Comparison of ENCODE assay signal across 1 cellular context in genomic region chr3:50600841-50601591, GRCh38.
TF ChIP-seq lines count a peak whose summit lies in the region.

No MANE protein-coding gene starts in this region.

TF ChIP-seq in HepG2, 621 proteins besides CTCF, POLR2A, EP300 and RAD21 (continued from another document and continues in another):
- TF ChIP-seq ZBTB46 (CRISPR knock-in tag; IDR thresholded peaks at IDR 0.05; ENCODE audit: borderline replicate concordance) (no peak), RARA (CRISPR knock-in tag; IDR thresholded peaks at IDR 0.05) (peak; percentile 94), BCLAF1 (IDR thresholded peaks at IDR 0.05) (no peak), NR2F1 (CRISPR knock-in tag; IDR thresholded peaks at IDR 0.05) (peak in 1 of 2 experiments; percentile 62; a peak in 1 of 4 replicates), ZNF672 (CRISPR knock-in tag; IDR thresholded peaks at IDR 0.05) (no peak), MTF2 (CRISPR knock-in tag; IDR thresholded peaks at IDR 0.05; ENCODE audit: borderline replicate concordance) (no peak), FUBP1 (CRISPR knock-in tag; IDR thresholded peaks at IDR 0.05; ENCODE audit: borderline replicate concordance) (no peak), MTA3 (CRISPR knock-in tag; IDR thresholded peaks at IDR 0.05) (no peak), HNRNPH1 (optimal IDR thresholded peaks at IDR 0.05; ENCODE audit: low read depth, low read length) (no peak), DR1 (CRISPR knock-in tag; IDR thresholded peaks at IDR 0.05) (0 out of 2 replicates have a peak, but pooled peaks have one; percentile 41), GTF3A (CRISPR knock-in tag; conservative IDR thresholded peaks at IDR 0.05) (no peak), TRIM22 (IDR thresholded peaks at IDR 0.05) (no peak), ETV6 (CRISPR knock-in tag; conservative IDR thresholded peaks at IDR 0.05) (peak; percentile 82; the same call in 1 of the 2 replicates), TOPORS (CRISPR knock-in tag; IDR thresholded peaks at IDR 0.05) (no peak), ZNF446 (CRISPR knock-in tag; IDR thresholded peaks at IDR 0.05) (no peak), ELK4 (CRISPR knock-in tag; IDR thresholded peaks at IDR 0.05; ENCODE audit: borderline replicate concordance) (no peak), ZNF781 (CRISPR knock-in tag; IDR thresholded peaks at IDR 0.05; ENCODE audit: borderline replicate concordance, not compliant biosample characterization) (peak; percentile 13), PLSCR1 (CRISPR knock-in tag; IDR thresholded peaks at IDR 0.05; ENCODE audit: borderline replicate concordance) (no peak), ZNF142 (CRISPR knock-in tag; IDR thresholded peaks at IDR 0.05) (no peak; the same call in none of the 2 replicates), ZNF879 (CRISPR knock-in tag; IDR thresholded peaks at IDR 0.05) (no peak), DMTF1 (CRISPR knock-in tag; IDR thresholded peaks at IDR 0.05) (no peak), FOXO4 (CRISPR knock-in tag; conservative IDR thresholded peaks at IDR 0.05) (no peak), ZNF780A (CRISPR knock-in tag; IDR thresholded peaks at IDR 0.05) (peak; percentile 92; the same call in 1 of the 2 replicates), ZNF709 (CRISPR knock-in tag; IDR thresholded peaks at IDR 0.05) (no peak), SNRNP70 (IDR thresholded peaks at IDR 0.05; ENCODE audit: low read depth, low read length) (no peak), XBP1 (CRISPR knock-in tag; IDR thresholded peaks at IDR 0.05) (no peak), SP4 (CRISPR knock-in tag; IDR thresholded peaks at IDR 0.05) (peak; percentile 66), ZNF607 (CRISPR knock-in tag; IDR thresholded peaks at IDR 0.05; ENCODE audit: borderline replicate concordance) (no peak), ZNF441 (CRISPR knock-in tag; IDR thresholded peaks at IDR 0.05; ENCODE audit: borderline replicate concordance) (no peak), ZBTB14 (CRISPR knock-in tag; IDR thresholded peaks at IDR 0.05) (no peak; the same call in 1 of the 2 replicates), NFYC (CRISPR knock-in tag; IDR thresholded peaks at IDR 0.05) (peak; percentile 41; the same call in 1 of the 2 replicates), ZNF224 (CRISPR knock-in tag; IDR thresholded peaks at IDR 0.05) (no peak), ZNF331 (CRISPR knock-in tag; IDR thresholded peaks at IDR 0.05) (peak; percentile 93), WIZ (CRISPR knock-in tag; IDR thresholded peaks at IDR 0.05) (peak; percentile 71; the same call in 1 of the 2 replicates), ZBTB25 (CRISPR knock-in tag; IDR thresholded peaks at IDR 0.05) (peak; percentile 57; the same call in 1 of the 2 replicates)
